13 cellular contexts compared by ENCODE assay signal in genomic region chr3:166283856-166284255, GRCh38.
A peak's percentile ranks its signal among the peaks of the same experiment; 100 is the strongest.
DNase-seq lines count a peak whose midpoint lies in the region; ATAC-seq and TF ChIP-seq lines count a peak whose summit lies in the region.
"Had no signal": no experiment of that assay in that cellular context is flagged by ENCODE, and none has a peak within 500 bp of the region (broad histone marks: within the 10 kb centered on the region; RNA-seq: fewer than 3 reads in every experiment).

No MANE protein-coding gene starts in this region.

- intact Hi-C loops in prostate gland (cut with DNase I): no loop called here

- peak overlapping the region; percentile 41 for H3K4me3 ChIP-seq in MG63
- H3K4me3 ChIP-seq in gastroesophageal sphincter: peak overlapping the region; percentile 38 to 53
- H3K4me3 ChIP-seq in suprapubic skin: peak overlapping the region; percentile 8
- H3K4me3 ChIP-seq in prostate gland: no peak overlapping the region

- H3K27ac Mint-ChIP-seq in activated naive CD4-positive, alpha-beta T cell treated with anti-CD3 and anti-CD28 coated beads, Interleukin-2, amount 10 ng/mL, durations not matched to agents 7 days and 5 days: no peak overlapping the region
- H3K27ac Mint-ChIP-seq in natural killer cell treated with Interleukin-12 subunit alpha and Interleukin-12 subunit beta and Interleukin-15 and Interleukin-18, amount 100 ng/mL, for 72 hours: no peak overlapping the region

- DNase-seq in MG63 (peak; percentile 76), amniotic stem cell (lab: John Stamatoyannopoulos, UW) (peak; percentile 77), suprapubic skin (ENCODE audit: low spot score in 2 of 2) (no peak), prostate gland (ENCODE audit: low spot score) (no peak), iPS-NIHi11 (ENCODE audit: low spot score) (no peak)
- DNase-seq in activated naive CD4-positive, alpha-beta T cell treated with anti-CD3 and anti-CD28 coated beads, Interleukin-2, amount 10 ng/mL, durations not matched to agents 7 days and 5 days: no peak
- no peak for DNase-seq in natural killer cell treated with Interleukin-12 subunit alpha and Interleukin-12 subunit beta and Interleukin-15 and Interleukin-18, amount 100 ng/mL, for 72 hours (ENCODE audit: low spot score)
- DNase-seq: activated naive CD4-positive, alpha-beta T cell; NCI-H1417 treated with DMSO at 0.1 percent for 48 hours; right cardiac atrium had no signal

- peaks cover 0 to 11% (median 3%) of the 10 kb centered on the region in 3 donors for H3K4me1 ChIP-seq in gastroesophageal sphincter
- H3K4me1 ChIP-seq in suprapubic skin: no peaks in the 10 kb centered on the region
- no peaks in the 10 kb centered on the region for H3K4me1 ChIP-seq in prostate gland (replicated peaks)

- peak overlapping the region in 3 of 4 donors; percentile 18 to 38 (median 22) for H3K27ac ChIP-seq in gastroesophageal sphincter
- H3K27ac ChIP-seq in suprapubic skin: no peak overlapping the region
- H3K27ac ChIP-seq in prostate gland: no peak overlapping the region

- 7 to 9% methylated on average over 4 of the region's 4 CpGs for WGBS in gastroesophageal sphincter (ENCODE audit: low coverage in 1 of 2), 2 donors
- 18% methylated on average over 4 of the region's 4 CpGs for WGBS in suprapubic skin
- WGBS in prostate gland: 53% methylated on average over 4 of the region's 4 CpGs

- no peaks in the 10 kb centered on the region for H3K9me3 ChIP-seq in MG63
- H3K9me3 ChIP-seq in gastroesophageal sphincter: no peaks in the 10 kb centered on the region
- H3K9me3 ChIP-seq in suprapubic skin: no peaks in the 10 kb centered on the region
- H3K9me3 ChIP-seq in prostate gland: no peaks in the 10 kb centered on the region

- CTCF ChIA-PET in activated naive CD4-positive, alpha-beta T cell treated with anti-CD3 and anti-CD28 coated beads, Interleukin-2, amount 10 ng/mL, durations not matched to agents 7 days and 5 days (lab: Charles Lee): no interaction called here

- peaks cover 9% of the 10 kb centered on the region for H3K9me3 Mint-ChIP-seq in activated naive CD4-positive, alpha-beta T cell treated with anti-CD3 and anti-CD28 coated beads, Interleukin-2, amount 10 ng/mL, durations not matched to agents 7 days and 5 days
- H3K9me3 Mint-ChIP-seq in natural killer cell treated with Interleukin-12 subunit alpha and Interleukin-12 subunit beta and Interleukin-15 and Interleukin-18, amount 100 ng/mL, for 72 hours: no peaks in the 10 kb centered on the region

- TF ChIP-seq CTCF in gastroesophageal sphincter (IDR thresholded peaks at IDR 0.05): no peak
- TF ChIP-seq CTCF in suprapubic skin (IDR thresholded peaks at IDR 0.05): no peak
- TF ChIP-seq CTCF in prostate gland (IDR thresholded peaks at IDR 0.05): no peak

- H3K36me3 ChIP-seq in MG63 (no peaks in the 10 kb centered on the region), gastroesophageal sphincter (no peaks in the 10 kb centered on the region), suprapubic skin (no peaks in the 10 kb centered on the region), prostate gland (no peaks in the 10 kb centered on the region)

- TF ChIP-seq EP300 in gastroesophageal sphincter (IDR thresholded peaks at IDR 0.05): no peak
- TF ChIP-seq EP300 in suprapubic skin (IDR thresholded peaks at IDR 0.05): no peak

- no peaks in the 10 kb centered on the region for H3K36me3 Mint-ChIP-seq in activated naive CD4-positive, alpha-beta T cell treated with anti-CD3 and anti-CD28 coated beads, Interleukin-2, amount 10 ng/mL, durations not matched to agents 7 days and 5 days
- H3K36me3 Mint-ChIP-seq in natural killer cell treated with Interleukin-12 subunit alpha and Interleukin-12 subunit beta and Interleukin-15 and Interleukin-18, amount 100 ng/mL, for 72 hours: no peaks in the 10 kb centered on the region

- no peak overlapping the region for H3K4me3 Mint-ChIP-seq in activated naive CD4-positive, alpha-beta T cell treated with anti-CD3 and anti-CD28 coated beads, Interleukin-2, amount 10 ng/mL, durations not matched to agents 7 days and 5 days
- H3K4me3 Mint-ChIP-seq in natural killer cell treated with Interleukin-12 subunit alpha and Interleukin-12 subunit beta and Interleukin-15 and Interleukin-18, amount 100 ng/mL, for 72 hours: no peak overlapping the region

- no peaks in the 10 kb centered on the region for H3K27me3 ChIP-seq in MG63
- no peaks in the 10 kb centered on the region for H3K27me3 ChIP-seq in gastroesophageal sphincter
- H3K27me3 ChIP-seq in suprapubic skin: no peaks in the 10 kb centered on the region
- H3K27me3 ChIP-seq in prostate gland (replicated peaks; ENCODE audit: insufficient read depth): no peaks in the 10 kb centered on the region

- no peaks in the 10 kb centered on the region for H3K4me1 Mint-ChIP-seq in activated naive CD4-positive, alpha-beta T cell treated with anti-CD3 and anti-CD28 coated beads, Interleukin-2, amount 10 ng/mL, durations not matched to agents 7 days and 5 days
- no peaks in the 10 kb centered on the region for H3K4me1 Mint-ChIP-seq in natural killer cell treated with Interleukin-12 subunit alpha and Interleukin-12 subunit beta and Interleukin-15 and Interleukin-18, amount 100 ng/mL, for 72 hours (ENCODE audit: low read depth in 2 of 2)

- TF ChIP-seq POLR2A in gastroesophageal sphincter (IDR thresholded peaks at IDR 0.05) (no peak), suprapubic skin (IDR thresholded peaks at IDR 0.05) (no peak), prostate gland (IDR thresholded peaks at IDR 0.05) (no peak)

- ATAC-seq in gastroesophageal sphincter: peak; percentile 70
- no peak for ATAC-seq in natural killer cell treated with Interleukin-12 subunit alpha and Interleukin-12 subunit beta and Interleukin-15 and Interleukin-18, amount 100 ng/mL, for 72 hours
- ATAC-seq: left lobe of liver, Panc1 had no signal

- H3K27me3 Mint-ChIP-seq in activated naive CD4-positive, alpha-beta T cell treated with anti-CD3 and anti-CD28 coated beads, Interleukin-2, amount 10 ng/mL, durations not matched to agents 7 days and 5 days: no peaks in the 10 kb centered on the region
- H3K27me3 Mint-ChIP-seq in natural killer cell treated with Interleukin-12 subunit alpha and Interleukin-12 subunit beta and Interleukin-15 and Interleukin-18, amount 100 ng/mL, for 72 hours: no peaks in the 10 kb centered on the region

Comparison
In these comparisons a context has a peak if more than half of its experiments do, and no peak if none do; other contexts are left out.
1. DNase-seq: peak in MG63 (single experiment) and amniotic stem cell (single experiment); none in suprapubic skin (0 of 2), activated naive CD4-positive, alpha-beta T cell treated with anti-CD3 and anti-CD28 coated beads, Interleukin-2, amount 10 ng/mL, durations not matched to agents 7 days and 5 days (single experiment), prostate gland (single experiment), iPS-NIHi11 (single experiment) and natural killer cell treated with Interleukin-12 subunit alpha and Interleukin-12 subunit beta and Interleukin-15 and Interleukin-18, amount 100 ng/mL, for 72 hours (single experiment).
2. H3K4me3 ChIP-seq: peak in MG63 (single experiment), gastroesophageal sphincter (2 of 2) and suprapubic skin (single experiment); none in prostate gland (0 of 2).
3. H3K27ac ChIP-seq: peak in gastroesophageal sphincter (3 of 4); none in suprapubic skin (single experiment) and prostate gland (0 of 2).